ENCODE assay signal across 10 cellular contexts in the genomic region with DNA sequence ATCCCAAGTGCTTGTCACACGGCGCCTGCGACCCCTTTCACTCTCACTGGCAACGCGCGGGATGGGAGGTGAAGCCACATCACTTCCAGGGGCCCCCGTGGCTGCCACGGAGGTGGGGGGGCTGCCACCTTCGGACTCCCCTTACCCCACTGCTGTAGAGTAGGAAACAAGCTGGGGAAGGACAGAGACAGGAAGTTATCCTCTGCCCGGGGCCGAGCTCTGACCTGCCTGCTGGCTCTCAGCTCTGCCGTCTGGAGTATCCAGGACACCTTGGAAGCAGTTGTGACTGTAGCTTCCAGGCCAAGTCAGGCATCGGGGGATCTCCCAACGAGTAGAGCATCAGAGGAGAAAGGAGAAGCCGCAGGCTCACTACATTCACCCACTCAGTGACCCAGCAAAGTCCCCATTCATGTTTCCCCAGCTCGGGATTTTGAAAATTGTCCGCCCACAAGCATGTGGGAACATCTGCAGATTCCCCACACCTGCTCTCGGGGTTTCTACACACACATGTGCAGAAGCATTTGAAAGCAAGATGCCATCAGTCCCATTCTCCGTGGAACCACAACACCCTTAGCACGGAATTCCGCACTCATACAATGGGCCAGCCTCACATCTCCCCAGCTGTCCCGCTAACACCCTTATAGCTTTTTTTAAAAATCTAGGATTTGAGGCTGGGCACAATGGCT. TPM values are rescaled to one million over a fixed set of nuclear protein-coding genes. Genes with fewer than 3 reads are reported as not detected.
DNase-seq lines count a peak whose midpoint lies in the region; ATAC-seq, FAIRE-seq and TF ChIP-seq lines count a peak whose summit lies in the region.
"Had no signal": no experiment of that assay in that cellular context is flagged by ENCODE, and none has a peak within 500 bp of the region (broad histone marks: within the 10 kb centered on the region; RNA-seq: fewer than 3 reads in every experiment).

No MANE protein-coding gene starts in this region.

- CTCF ChIA-PET in A549 (lab: Yijun Ruan, JAX) (interaction anchor here (1.2 to 2.5 kb wide), 3 partner anchors 22 to 210 kb away, joined by 3 to 6 read pairs (median 3); no protein-coding TSS in a partner anchor), mammary epithelial cell (lab: Charles Lee; ENCODE audit: low non-redundant PET) (no interaction called here)

- H3K4me1 ChIP-seq in A549 (no peaks in the 10 kb centered on the region; the same call in 2 of the 3 replicates), HAP-1 (peaks cover 12% of the 10 kb centered on the region; the same call in 1 of the 2 replicates), mammary epithelial cell (ENCODE audit: insufficient read depth, low read length) (peaks cover 3% of the 10 kb centered on the region)

- no peaks in the 10 kb centered on the region for H4K20me1 ChIP-seq in mammary epithelial cell (ENCODE audit: insufficient read depth, low read length)

- POLR2A ChIA-PET in A549 (lab: Yijun Ruan, JAX), result no interaction called here

- H3K4me3 ChIP-seq in A549 (peak overlapping the region; percentile 55), HAP-1 (peak overlapping the region; percentile 34), mammary epithelial cell (replicated peaks in 1 of 3; ENCODE audit: insufficient read depth in 1 of 3, low read depth in 2 of 3, low read length in 3 of 3) (peak overlapping the region in 1 of 3 experiments; percentile 21)

- no peak for TF ChIP-seq EP300 in A549 (IDR thresholded peaks at IDR 0.05)

- dilution Hi-C loops in mammary epithelial cell (cut with HindIII; ENCODE audit: low sequenced_read_pairs), result loop anchor here (5.0 kb wide), 2 partner anchors 47 to 103 kb away; no protein-coding TSS in a partner anchor

- TF ChIP-seq CTCF in A549 (IDR thresholded peaks at IDR 0.05), result no peak
- no peak for TF ChIP-seq CTCF in mammary epithelial cell (conservative IDR thresholded peaks at IDR 0.05 in 1 of 2, IDR thresholded peaks at IDR 0.05 in 1 of 2; ENCODE audit: extremely low read depth in 1 of 2, insufficient read depth in 1 of 2, low read depth in 1 of 2, low read length in 2 of 2)

- TF ChIP-seq POLR2A in A549 (IDR thresholded peaks at IDR 0.05; ENCODE audit: low read length), result no peak

- H3K27ac ChIP-seq in A549 (peak overlapping the region; percentile 74 to 91), mammary epithelial cell (ENCODE audit: insufficient read depth, low read depth, low read length) (no peak overlapping the region)

- in situ Hi-C loops in HAP-1 (cut with MboI; ENCODE audit: low sequenced_read_pairs) (no loop called here), mammary epithelial cell (cut with MboI; ENCODE audit: low sequenced_read_pairs in 2 of 2) (no loop called here)

- H3K4me2 ChIP-seq in A549 (peak overlapping the region; percentile 96), mammary epithelial cell (ENCODE audit: insufficient read depth, low read depth, low read length) (peak overlapping the region; percentile 71)

- peak in 1 of 2 experiments; percentile 59; a peak in 3 of 6 replicates for ATAC-seq in A549

- H2AFZ ChIP-seq in mammary epithelial cell (ENCODE audit: low read depth, low read length), result peak overlapping the region; percentile 19

- no peak for DNase-seq in A549 (ENCODE audit: low read depth in 1 of 2, low spot score in 1 of 2)
- DNase-seq in HAP-1 (ENCODE audit: low spot score in 2 of 2), result no peak
- DNase-seq in mammary epithelial cell, result no peak
- peak; percentile 50 for DNase-seq in myocyte (ENCODE audit: low read depth)
- DNase-seq in stimulated activated CD4-positive, alpha-beta T cell treated with anti-CD3 and anti-CD28 coated beads, Interleukin-2, amount 100 ng/mL, for 48 hours, result no peak
- DNase-seq in amniotic stem cell (lab: John Stamatoyannopoulos, UW), result no peak
- DNase-seq in activated CD8-positive, alpha-beta memory T cell treated with anti-CD3 and anti-CD28 coated beads, Interleukin-2, amount 50 U/mL, for 48 hours, result no peak
- no peak for DNase-seq in GM03348 (ENCODE audit: low spot score)

- H3K9ac ChIP-seq in mammary epithelial cell (ENCODE audit: insufficient read depth, low read length), result no peak overlapping the region

- intact Hi-C loops in mammary epithelial cell (cut with micrococcal nuclease), result no loop called here

- H3K27me3 ChIP-seq in HAP-1 (ENCODE audit: low read depth) (no peaks in the 10 kb centered on the region), mammary epithelial cell (ENCODE audit: insufficient read depth, low read length) (no peaks in the 10 kb centered on the region)

- no peaks in the 10 kb centered on the region for H3K36me3 ChIP-seq in HAP-1 (replicated peaks)
- H3K36me3 ChIP-seq in mammary epithelial cell (ENCODE audit: insufficient read depth, low read length), result no peaks in the 10 kb centered on the region

- H3K9me3 ChIP-seq in A549, result no peaks in the 10 kb centered on the region
- no peaks in the 10 kb centered on the region for H3K9me3 ChIP-seq in HAP-1
- H3K9me3 ChIP-seq in mammary epithelial cell (replicated peaks; ENCODE audit: insufficient read depth, low read length), result peaks cover 4% of the 10 kb centered on the region

- no peak for TF ChIP-seq RAD21 in A549 (conservative IDR thresholded peaks at IDR 0.05 in 1 of 2, IDR thresholded peaks at IDR 0.05 in 1 of 2)

- FAIRE-seq in A549 (lab: Jason Lieb, UNC), result no peak
- FAIRE-seq: endometrium had no signal

- 55% methylated on average over 22 of the region's 22 CpGs for WGBS in A549 (ENCODE audit: missing lambda C conversion rate)
- WGBS in mammary epithelial cell (ENCODE audit: low coverage, missing lambda C conversion rate), result 61% methylated on average over 12 of the region's 22 CpGs

- H3K79me2 ChIP-seq in mammary epithelial cell (ENCODE audit: insufficient read depth, low read length), result no peaks in the 10 kb centered on the region

- no TSS peak for BruUV-seq in mammary epithelial cell (replicated peaks; lab: Mats Ljungman, UMichigan)

TF ChIP-seq in A549, 52 proteins besides CTCF, POLR2A, EP300 and RAD21 (continues in another document):
- no peak for TF ChIP-seq NPAS2 (CRISPR knock-in tag; IDR thresholded peaks at IDR 0.05; ENCODE audit: borderline replicate concordance)
- TF ChIP-seq TFCP2L1 (CRISPR knock-in tag; IDR thresholded peaks at IDR 0.05), result no peak
- no peak for TF ChIP-seq MAZ (IDR thresholded peaks at IDR 0.05; ENCODE audit: borderline replicate concordance, low read depth, low read length)
- TF ChIP-seq, protein P1, sequence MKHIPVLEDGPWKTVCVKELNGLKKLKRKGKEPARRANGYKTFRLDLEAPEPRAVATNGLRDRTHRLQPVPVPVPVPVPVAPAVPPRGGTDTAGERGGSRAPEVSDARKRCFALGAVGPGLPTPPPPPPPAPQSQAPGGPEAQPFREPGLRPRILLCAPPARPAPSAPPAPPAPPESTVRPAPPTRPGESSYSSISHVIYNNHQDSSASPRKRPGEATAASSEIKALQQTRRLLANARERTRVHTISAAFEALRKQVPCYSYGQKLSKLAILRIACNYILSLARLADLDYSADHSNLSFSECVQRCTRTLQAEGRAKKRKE (CRISPR knock-in tag; IDR thresholded peaks at IDR 0.05; ENCODE audit: low read depth), result no peak

RNA-seq across cellular contexts. Expression of gene PDZD4, which starts 10.8 kb away (rescaled TPM):
- 1.2 and 1.3 TPM in 2 replicates for polyA plus RNA-seq in A549 (2011; rRNA removed)
- polyA plus RNA-seq in A549 (2012; cell fraction: cytosol; rRNA removed), result 1.7 and 2.0 TPM in 2 replicates
- polyA plus RNA-seq in A549 (2012; cell fraction: nucleus; rRNA removed), result 4.9 and 5.2 TPM in 2 replicates
- 2.3 to 3.0 TPM (median 2.4 TPM) in 3 replicates for polyA plus RNA-seq in A549 (2017; fragmentation: RNase III; extraction: RNeasy Plus Mini Kit Qiagen cat#74134 plus additional on column Dnase treatment)
- 1.3 and 1.6 TPM in 2 replicates for polyA minus RNA-seq in A549 (2011; rRNA and poly(A)+ RNA removed)
- under 1 TPM; 0.33 to 0.54 TPM for total RNA-seq in mammary epithelial cell
- polyA plus RNA-seq in mammary epithelial cell, result 0.23 TPM
- polyA minus RNA-seq in mammary epithelial cell, result not detected
- total RNA-seq in myocyte, result 0.47 and 1.4 TPM in 2 replicates
- 1.7 TPM for polyA plus RNA-seq in myocyte (2012)

RNA-seq across cellular contexts. Expression of gene SSR4, which starts 25.1 kb away (rescaled TPM):
- polyA plus RNA-seq in A549 (2011; rRNA removed) (212 and 293 TPM in 2 replicates), A549 (2017; fragmentation: RNase III; extraction: RNeasy Plus Mini Kit Qiagen cat#74134 plus additional on column Dnase treatment) (347 to 354 TPM (median 352 TPM) in 3 replicates), mammary epithelial cell (276 TPM)
- 446 and 484 TPM in 2 replicates for polyA plus RNA-seq in A549 (2012; cell fraction: cytosol; rRNA removed)
- polyA plus RNA-seq in A549 (2012; cell fraction: nucleus; rRNA removed), result 340 and 444 TPM in 2 replicates
- 139 and 189 TPM in 2 replicates for polyA minus RNA-seq in A549 (2011; rRNA and poly(A)+ RNA removed)
- total RNA-seq in mammary epithelial cell (100 to 1,000 TPM; 104 to 173 TPM), myocyte (155 and 228 TPM in 2 replicates)
- polyA minus RNA-seq in mammary epithelial cell, result 111 TPM
- polyA plus RNA-seq in myocyte (2012), result 408 TPM

RNA-seq across cellular contexts. Expression of gene IDH3G, which starts 25.4 kb away (rescaled TPM):
- 45.6 and 50.7 TPM in 2 replicates for polyA plus RNA-seq in A549 (2011; rRNA removed)
- polyA plus RNA-seq in A549 (2012; cell fraction: cytosol; rRNA removed), result 115 and 121 TPM in 2 replicates
- 209 and 300 TPM in 2 replicates for polyA plus RNA-seq in A549 (2012; cell fraction: nucleus; rRNA removed)
- 58.5 to 60.3 TPM (median 59.9 TPM) in 3 replicates for polyA plus RNA-seq in A549 (2017; fragmentation: RNase III; extraction: RNeasy Plus Mini Kit Qiagen cat#74134 plus additional on column Dnase treatment)
- 102 and 107 TPM in 2 replicates for polyA minus RNA-seq in A549 (2011; rRNA and poly(A)+ RNA removed)
- total RNA-seq in mammary epithelial cell, result 10 to 100 TPM; 40.5 to 54.9 TPM
- polyA plus RNA-seq in mammary epithelial cell, result 89.3 TPM
- polyA minus RNA-seq in mammary epithelial cell, result 76.4 TPM
- 92.7 and 104 TPM in 2 replicates for total RNA-seq in myocyte
- 82.1 TPM for polyA plus RNA-seq in myocyte (2012)

RNA-seq across cellular contexts. Expression of gene SRPK3, which starts 38.7 kb away (rescaled TPM):
- not detected in 2 replicates for polyA plus RNA-seq in A549 (2011; rRNA removed)
- polyA plus RNA-seq in A549 (2012; cell fraction: cytosol; rRNA removed), result 0.04 and 0.08 TPM in 2 replicates
- polyA plus RNA-seq in A549 (2012; cell fraction: nucleus; rRNA removed), result 0.17 and 0.35 TPM in 2 replicates
- 0.03 to 0.08 TPM (median 0.05 TPM) in 3 replicates for polyA plus RNA-seq in A549 (2017; fragmentation: RNase III; extraction: RNeasy Plus Mini Kit Qiagen cat#74134 plus additional on column Dnase treatment)
- not detected in 2 replicates for polyA minus RNA-seq in A549 (2011; rRNA and poly(A)+ RNA removed)
- total RNA-seq in mammary epithelial cell, result under 1 TPM; 0.09 to 0.33 TPM
- polyA plus RNA-seq in mammary epithelial cell, result 0.10 TPM
- polyA minus RNA-seq in mammary epithelial cell, result not detected
- total RNA-seq in myocyte, result 252 and 340 TPM in 2 replicates
- polyA plus RNA-seq in myocyte (2012), result 62.2 TPM
- total RNA-seq: T-helper 1 cell treated with Interleukin-12 subunit alpha and Interleukin-12 subunit beta and Interleukin-4 antibody, amounts not matched to agents 30 ng/mL and 1 ng/mL, for 36 hours had no signal

RNA-seq across cellular contexts. Expression of gene PLXNB3, which starts 55.5 kb away (rescaled TPM):
- polyA plus RNA-seq in A549 (2011; rRNA removed), result 1.1 and 1.2 TPM in 2 replicates
- 4.1 and 5.5 TPM in 2 replicates for polyA plus RNA-seq in A549 (2012; cell fraction: cytosol; rRNA removed)
- polyA plus RNA-seq in A549 (2012; cell fraction: nucleus; rRNA removed), result 16.1 and 22.5 TPM in 2 replicates
- 2.5 to 3.9 TPM (median 3.1 TPM) in 3 replicates for polyA plus RNA-seq in A549 (2017; fragmentation: RNase III; extraction: RNeasy Plus Mini Kit Qiagen cat#74134 plus additional on column Dnase treatment)
- polyA minus RNA-seq in A549 (2011; rRNA and poly(A)+ RNA removed), result 2.0 and 3.2 TPM in 2 replicates
- total RNA-seq in mammary epithelial cell, result 10 to 100 TPM; 15.2 to 24.6 TPM
- polyA plus RNA-seq in mammary epithelial cell, result 12.0 TPM
- polyA minus RNA-seq in mammary epithelial cell, result 3.6 TPM
- 5.1 and 11.9 TPM in 2 replicates for total RNA-seq in myocyte
- 13.8 TPM for polyA plus RNA-seq in myocyte (2012)
